In genomic region chr10:28674782-28675181, GRCh38 we compare ENCODE assay signal across 1 cellular context.
TF ChIP-seq lines count a peak whose summit lies in the region.

No MANE protein-coding gene starts in this region.

TF ChIP-seq in K562, 482 proteins besides CTCF, POLR2A, EP300 and RAD21 (continued from another document):
- TF ChIP-seq RERE (CRISPR knock-in tag; IDR thresholded peaks at IDR 0.05; ENCODE audit: borderline replicate concordance) (no peak), SMARCC2 (IDR thresholded peaks at IDR 0.05; ENCODE audit: low read depth) (no peak), LCOR (CRISPR knock-in tag; IDR thresholded peaks at IDR 0.05) (no peak), KDM5B (IDR thresholded peaks at IDR 0.05; ENCODE audit: insufficient replicate concordance, low read depth, low read length) (no peak), BRF1 (IDR thresholded peaks at IDR 0.05; ENCODE audit: borderline replicate concordance, extremely low read depth, insufficient read length) (no peak), KAT8 (IDR thresholded peaks at IDR 0.05; ENCODE audit: low read depth) (no peak), ILK (tag; IDR thresholded peaks at IDR 0.05; ENCODE audit: borderline replicate concordance, low read depth) (no peak), DPF2 (IDR thresholded peaks at IDR 0.05) (no peak), MYBL2 (IDR thresholded peaks at IDR 0.05; ENCODE audit: low read depth) (no peak), MYBL2 (CRISPR knock-in tag; IDR thresholded peaks at IDR 0.05; ENCODE audit: borderline replicate concordance) (no peak), BMI1 (IDR thresholded peaks at IDR 0.05; ENCODE audit: low read length) (no peak), KLF1 (tag; IDR thresholded peaks at IDR 0.05) (no peak), FOSL1 (tag; conservative IDR thresholded peaks at IDR 0.05) (no peak), ZBTB7A (IDR thresholded peaks at IDR 0.05; ENCODE audit: borderline replicate concordance, control insufficient read depth, low read depth, low read length) (no peak), L3MBTL2 (IDR thresholded peaks at IDR 0.05) (peak; percentile 75), RAD51 (IDR thresholded peaks at IDR 0.05; ENCODE audit: borderline replicate concordance, low read depth) (peak; percentile 70), ZNF24 (IDR thresholded peaks at IDR 0.05) (no peak), ZNF253 (CRISPR knock-in tag; conservative IDR thresholded peaks at IDR 0.05) (no peak)
- TF ChIP-seq, protein P1, sequence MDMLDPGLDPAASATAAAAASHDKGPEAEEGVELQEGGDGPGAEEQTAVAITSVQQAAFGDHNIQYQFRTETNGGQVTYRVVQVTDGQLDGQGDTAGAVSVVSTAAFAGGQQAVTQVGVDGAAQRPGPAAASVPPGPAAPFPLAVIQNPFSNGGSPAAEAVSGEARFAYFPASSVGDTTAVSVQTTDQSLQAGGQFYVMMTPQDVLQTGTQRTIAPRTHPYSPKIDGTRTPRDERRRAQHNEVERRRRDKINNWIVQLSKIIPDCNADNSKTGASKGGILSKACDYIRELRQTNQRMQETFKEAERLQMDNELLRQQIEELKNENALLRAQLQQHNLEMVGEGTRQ (CRISPR knock-in tag; IDR thresholded peaks at IDR 0.05) = peak; percentile 85
